Comparison of ENCODE assay signal across 5 cellular contexts in the genomic region with DNA sequence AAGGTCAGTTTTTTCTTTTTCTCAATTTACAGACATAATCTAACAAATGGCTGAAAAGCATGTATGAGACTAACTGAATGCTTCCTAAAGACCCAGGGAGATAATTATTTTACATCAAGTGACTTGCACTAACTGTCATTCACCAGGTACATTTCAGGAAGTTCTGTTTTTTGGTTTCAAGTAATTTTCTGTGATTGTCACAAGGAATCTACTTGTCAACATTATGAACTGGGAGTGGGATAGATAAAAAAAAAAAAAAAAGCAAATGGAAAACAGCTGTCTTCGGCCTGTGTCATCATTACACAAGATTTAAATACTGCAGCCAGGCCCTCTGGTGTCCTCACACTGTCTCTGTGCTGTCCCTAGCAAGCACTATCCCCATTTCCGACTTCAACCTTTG.
"Had no signal": no experiment of that assay in that cellular context is flagged by ENCODE, and none has a peak within 500 bp of the region (broad histone marks: within the 10 kb centered on the region; RNA-seq: fewer than 3 reads in every experiment).

No MANE protein-coding gene starts in this region.

- H3K4me3 ChIP-seq: GM23338, K562 had no signal

- DNase-seq: H9, HCEC 1CT, IMR-90 had no signal

- H3K4me2 ChIP-seq: GM23338 had no signal

- H2AFZ ChIP-seq: GM23338 had no signal
